Comparison of ENCODE assay signal across 8 cellular contexts in genomic region chr10:45374451-45375052, GRCh38. TPM values are rescaled to one million over a fixed set of nuclear protein-coding genes. Genes with fewer than 3 reads are reported as not detected.
DNase-seq lines count a peak whose midpoint lies in the region; ATAC-seq and TF ChIP-seq lines count a peak whose summit lies in the region.

No MANE protein-coding gene starts in this region.

- H3K36me3 Mint-ChIP-seq in central memory CD8-positive, alpha-beta T cell (ENCODE audit: insufficient read depth): no peaks in the 10 kb centered on the region
- H3K36me3 Mint-ChIP-seq in HFFc6 (ENCODE audit: low read depth): no peaks in the 10 kb centered on the region

- no peaks in the 10 kb centered on the region for H3K9me3 Mint-ChIP-seq in central memory CD8-positive, alpha-beta T cell
- no peaks in the 10 kb centered on the region for H3K9me3 Mint-ChIP-seq in HFFc6

- H3K4me3 ChIP-seq in mucosa of rectum (ENCODE audit: low read length in 2 of 2): peak overlapping the region; percentile 62

- peak overlapping the region; percentile 79 for H3K4me3 Mint-ChIP-seq in central memory CD8-positive, alpha-beta T cell
- no peak overlapping the region for H3K4me3 Mint-ChIP-seq in HFFc6

- H3K36me3 ChIP-seq in mucosa of rectum (ENCODE audit: control insufficient read depth in 2 of 2, insufficient read depth in 2 of 2, low read length in 2 of 2): no peaks in the 10 kb centered on the region

- no peak overlapping the region for H3K27ac Mint-ChIP-seq in central memory CD8-positive, alpha-beta T cell (ENCODE audit: low read depth)
- H3K27ac Mint-ChIP-seq in HFFc6: no peak overlapping the region

- DNase-seq in NCI-H526 (lab: John Stamatoyannopoulos, UW) (peak; percentile 1 to 24), NCI-H526 treated with DMSO at 0.1 percent for 48 hours (lab: John Stamatoyannopoulos, UW) (no peak), HFFc6 (no peak)
- no peak for DNase-seq in central memory CD8-positive, alpha-beta T cell (ENCODE audit: low spot score in 2 of 2)
- no peak for DNase-seq in stimulated activated CD4-positive, alpha-beta T cell treated with anti-CD3 and anti-CD28 coated beads, Interleukin-2, amount 100 ng/mL, for 24 hours
- DNase-seq in NK-92 treated with Interleukin-12 subunit alpha and Interleukin-12 subunit beta, amount 100 ng/mL, for 24 hours (lab: John Stamatoyannopoulos, UW): no peak

- H3K27me3 Mint-ChIP-seq in central memory CD8-positive, alpha-beta T cell: peaks cover 71% of the 10 kb centered on the region
- H3K27me3 Mint-ChIP-seq in HFFc6 (ENCODE audit: insufficient read depth): peaks cover 52% of the 10 kb centered on the region

- H3K27ac ChIP-seq in mucosa of rectum (ENCODE audit: low read depth in 2 of 2, low read length in 2 of 2): peak overlapping the region; percentile 43 to 51

- peaks cover 12 to 13% of the 10 kb centered on the region in 2 donors for H3K4me1 ChIP-seq in mucosa of rectum (ENCODE audit: control insufficient read depth in 2 of 2, insufficient read depth in 2 of 2, low read length in 2 of 2)

- H3K27me3 ChIP-seq in mucosa of rectum (ENCODE audit: control insufficient read depth in 2 of 2, insufficient read depth in 2 of 2, low read length in 2 of 2): peaks cover 13 to 20% of the 10 kb centered on the region in 2 donors

- no peak for TF ChIP-seq CTCF in HFFc6 (IDR thresholded peaks at IDR 0.05)

- ATAC-seq in HG03558 (IDR thresholded peaks at IDR 0.05; ENCODE audit: extremely low read depth, unreplicated experiment): peak; percentile 9
- ATAC-seq in central memory CD8-positive, alpha-beta T cell (replicated peaks; ENCODE audit: extremely low read depth, poor library complexity, severe bottlenecking): no peak

- no peaks in the 10 kb centered on the region for H3K9me3 ChIP-seq in mucosa of rectum (ENCODE audit: control insufficient read depth in 2 of 2, low read length in 2 of 2)

- H3K9ac ChIP-seq in mucosa of rectum (ENCODE audit: low read depth in 1 of 2, low read length in 2 of 2): peak overlapping the region; percentile 15 to 54

- H3K4me1 Mint-ChIP-seq in central memory CD8-positive, alpha-beta T cell: peaks cover 17% of the 10 kb centered on the region
- no peaks in the 10 kb centered on the region for H3K4me1 Mint-ChIP-seq in HFFc6 (ENCODE audit: low read depth)

RNA-seq across cellular contexts. Expression of gene ALOX5, which starts 0.5 kb away (rescaled TPM):
- not detected for total RNA-seq in HFFc6 (2021; fragmentation: NEBNext Ultra II Directional; extraction: Animal tissue kit (Norgen Biotek cat#: 25700))

RNA-seq across cellular contexts. Expression of gene OR13A1, which starts 59.1 kb away (rescaled TPM):
- not detected for total RNA-seq in HFFc6 (2021; fragmentation: NEBNext Ultra II Directional; extraction: Animal tissue kit (Norgen Biotek cat#: 25700))

Comparison
In these comparisons a context has a peak if more than half of its experiments do, and no peak if none do; other contexts are left out.
1. DNase-seq: peak in NCI-H526 (2 of 2); none in NCI-H526 treated with DMSO at 0.1 percent for 48 hours (single experiment), central memory CD8-positive, alpha-beta T cell (0 of 2), stimulated activated CD4-positive, alpha-beta T cell treated with anti-CD3 and anti-CD28 coated beads, Interleukin-2, amount 100 ng/mL, for 24 hours (0 of 2), HFFc6 (single experiment) and NK-92 treated with Interleukin-12 subunit alpha and Interleukin-12 subunit beta, amount 100 ng/mL, for 24 hours (single experiment).